9 cellular contexts compared by ENCODE assay signal in genomic region chr2:172226244-172227061, GRCh38.
DNase-seq lines count a peak whose midpoint lies in the region; ATAC-seq, FAIRE-seq and TF ChIP-seq lines count a peak whose summit lies in the region.
"Had no signal": no experiment of that assay in that cellular context is flagged by ENCODE, and none has a peak within 500 bp of the region (broad histone marks: within the 10 kb centered on the region; RNA-seq: fewer than 3 reads in every experiment).

No MANE protein-coding gene starts in this region.

- peak overlapping the region in 2 of 4 donors; percentile 33 to 48 for H3K27ac ChIP-seq in Peyer's patch
- H3K27ac ChIP-seq in transverse colon = peak overlapping the region; percentile 64 to 74 (median 68)

- peak; percentile 35 for DNase-seq in stimulated activated CD4-positive, alpha-beta T cell treated with anti-CD3 and anti-CD28 coated beads, Interleukin-15, amount 100 ng/mL, for 24 hours
- no peak for DNase-seq in stimulated activated CD4-positive, alpha-beta T cell treated with anti-CD3 and anti-CD28 coated beads, Interleukin-2, amount 100 ng/mL, for 48 hours
- DNase-seq in Peyer's patch (peak in 2 of 3 donors; percentile 80 to 82), transverse colon (peak; percentile 81), mesenteric fat pad (ENCODE audit: low spot score) (no peak)
- DNase-seq: NCI-H2171 treated with DMSO at 0.1 percent for 48 hours had no signal

- TF ChIP-seq CTCF in Peyer's patch (IDR thresholded peaks at IDR 0.05) = peak in 4 of 6 experiments; percentile 14 to 76 (median 68)
- peak; percentile 25 to 78 (median 46) for TF ChIP-seq CTCF in transverse colon (IDR thresholded peaks at IDR 0.05)

- peaks cover 0 to 45% (median 2%) of the 10 kb centered on the region in 4 donors for H3K4me1 ChIP-seq in Peyer's patch
- H3K4me1 ChIP-seq in transverse colon = peaks cover 5 to 57% (median 24%) of the 10 kb centered on the region in 4 donors

- FAIRE-seq in colon (lab: Jason Lieb, UNC) = peak; percentile 28

- TF ChIP-seq EP300 in transverse colon (IDR thresholded peaks at IDR 0.05; ENCODE audit: low read depth) = peak; percentile 22

- H3K36me3 ChIP-seq in Peyer's patch (no peaks in the 10 kb centered on the region), transverse colon (no peaks in the 10 kb centered on the region)

- intact Hi-C loops in transverse colon (cut with DNase I; ENCODE audit: low total_unique reads) = no loop called here

- no peaks in the 10 kb centered on the region for H3K27me3 ChIP-seq in Peyer's patch
- no peaks in the 10 kb centered on the region for H3K27me3 ChIP-seq in transverse colon

- WGBS in transverse colon (ENCODE audit: low coverage in 1 of 2), 2 donors = 44 to 50% methylated on average over 7 to 9 of the region's 9 CpGs

- H3K9me3 ChIP-seq in Peyer's patch (no peaks in the 10 kb centered on the region), transverse colon (no peaks in the 10 kb centered on the region)

- in situ Hi-C loops in transverse colon (cut with MboI; ENCODE audit: low pct_ligation_motif_present in 1 of 4, low pct_unique_long_range_greater_than_20kb in 1 of 4, low sequenced_read_pairs in 3 of 4) = no loop called here

- H3K4me3 ChIP-seq in Peyer's patch (no peak overlapping the region), transverse colon (no peak overlapping the region)

- ATAC-seq in HG03521 (IDR thresholded peaks at IDR 0.05; ENCODE audit: unreplicated experiment) (no peak), HG02852 (IDR thresholded peaks at IDR 0.05; ENCODE audit: unreplicated experiment) (no peak)

- TF ChIP-seq POLR2A in Peyer's patch (IDR thresholded peaks at IDR 0.05) (no peak), transverse colon (IDR thresholded peaks at IDR 0.05) (no peak)

Comparison
In these comparisons a context has a peak if more than half of its experiments do, and no peak if none do; other contexts are left out.
1. DNase-seq: peak in stimulated activated CD4-positive, alpha-beta T cell treated with anti-CD3 and anti-CD28 coated beads, Interleukin-15, amount 100 ng/mL, for 24 hours (single experiment), Peyer's patch (2 of 3) and transverse colon (single experiment); none in stimulated activated CD4-positive, alpha-beta T cell treated with anti-CD3 and anti-CD28 coated beads, Interleukin-2, amount 100 ng/mL, for 48 hours (0 of 2) and mesenteric fat pad (single experiment).